Comparison of ENCODE assay signal across 13 cellular contexts in the genomic region with DNA sequence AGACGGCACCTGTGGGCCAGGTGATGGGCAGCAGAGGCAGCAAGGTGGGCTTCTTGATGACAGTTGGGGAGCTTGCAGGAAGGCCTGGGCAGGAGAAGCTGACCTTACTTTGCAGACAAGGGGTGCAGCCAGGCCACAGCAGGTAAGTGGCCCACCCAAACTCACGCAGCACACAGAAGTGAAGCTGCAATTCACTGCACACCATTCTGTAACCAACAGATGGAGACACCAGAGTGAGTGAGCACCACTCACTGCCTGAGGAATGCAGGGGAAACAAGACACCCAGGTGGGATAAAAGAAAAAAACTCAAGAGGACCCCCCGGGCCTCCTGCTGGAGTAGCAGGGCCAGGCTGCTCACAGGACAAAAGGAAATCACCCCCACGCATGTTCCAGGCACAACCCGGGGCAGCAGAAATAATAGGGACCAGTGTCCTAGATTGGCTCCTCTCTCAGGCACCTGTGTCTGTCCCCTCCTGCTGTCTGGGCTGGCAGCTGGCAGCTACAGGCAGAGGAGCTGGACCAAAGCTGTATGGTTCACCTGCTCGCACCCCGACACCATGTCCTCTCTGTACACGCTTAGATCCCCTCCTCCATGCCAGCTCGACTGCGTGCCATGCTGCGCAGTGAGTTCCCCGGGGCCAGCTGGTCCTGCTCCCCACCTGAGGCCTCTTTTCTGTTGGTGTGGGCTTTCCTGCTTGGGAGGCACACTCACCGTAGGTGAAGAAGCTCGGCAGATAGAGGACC. TPM values are rescaled to one million over a fixed set of nuclear protein-coding genes. Genes with fewer than 3 reads are reported as not detected.
DNase-seq lines count a peak whose midpoint lies in the region; ATAC-seq and TF ChIP-seq lines count a peak whose summit lies in the region.
"Had no signal": no experiment of that assay in that cellular context is flagged by ENCODE, and none has a peak within 500 bp of the region (broad histone marks: within the 10 kb centered on the region; RNA-seq: fewer than 3 reads in every experiment).

No MANE protein-coding gene starts in this region.

- peaks cover 58% of the 10 kb centered on the region for H4K20me1 ChIP-seq in PC-3 (ENCODE audit: low read length)

- TF ChIP-seq POLR2A in uterus (IDR thresholded peaks at IDR 0.05): no peak

- no peak overlapping the region for H2AFZ ChIP-seq in PC-3 (ENCODE audit: low read length)

- H3F3A ChIP-seq in PC-3 (ENCODE audit: low read length, unreplicated experiment): no peaks in the 10 kb centered on the region

- H3K36me3 ChIP-seq in Caco-2 (ENCODE audit: control insufficient read depth, insufficient read depth, low read length) (peaks cover 4% of the 10 kb centered on the region), PC-3 (ENCODE audit: low read depth, low read length) (peaks cover 36% of the 10 kb centered on the region), uterus (no peaks in the 10 kb centered on the region)

- TF ChIP-seq CTCF in AG10803 (conservative IDR thresholded peaks at IDR 0.05; ENCODE audit: low read length) (0 out of 2 replicates have a peak, but pooled peaks have one; percentile 19), Caco-2 (IDR thresholded peaks at IDR 0.05; ENCODE audit: insufficient read depth in 1 of 2, low read depth in 1 of 2, low read length in 1 of 2, severe bottlenecking in 1 of 2, unreplicated experiment in 1 of 2) (no peak), PC-3 (conservative IDR thresholded peaks at IDR 0.05; ENCODE audit: low read depth, low read length) (peak; percentile 24; the same call in 1 of the 2 replicates), uterus (IDR thresholded peaks at IDR 0.05) (no peak)

- peak overlapping the region; percentile 9 for H3K27ac Mint-ChIP-seq in Caco-2 (ENCODE audit: unreplicated experiment)

- CTCF ChIA-PET in Caco-2 (lab: Charles Lee): interaction anchor here (2.2 kb wide), 1 partner anchor 37 kb away, joined by 7 read pairs; no protein-coding TSS in a partner anchor
- CTCF ChIA-PET in PC-3 (lab: Charles Lee): interaction anchor here (0.6 to 0.8 kb wide), 2 partner anchors 37 to 47 kb away, joined by 3 read pairs; no protein-coding TSS in a partner anchor

- H3K27me3 Mint-ChIP-seq in Caco-2 (ENCODE audit: insufficient read depth, unreplicated experiment): no peaks in the 10 kb centered on the region

- H3K4me1 ChIP-seq in Caco-2 (peaks cover 6% of the 10 kb centered on the region; the same call in 1 of the 2 replicates), PC-3 (ENCODE audit: insufficient read depth, low read length) (peaks cover 16% of the 10 kb centered on the region; the same call in 1 of the 2 replicates), uterus (peaks cover 5 to 8% of the 10 kb centered on the region in 2 donors)

- H3K27ac ChIP-seq in PC-3 (ENCODE audit: low read length) (no peak overlapping the region), uterus (peak overlapping the region in 1 of 2 donors; percentile 74)

- H3K4me3 ChIP-seq in AG10803 (ENCODE audit: low read length) (no peak overlapping the region), Caco-2 (ENCODE audit: low read depth, low read length) (no peak overlapping the region), PC-3 (ENCODE audit: low read length) (no peak overlapping the region), uterus (no peak overlapping the region)
- H3K4me3 ChIP-seq: transverse colon had no signal

- H3K79me2 ChIP-seq in PC-3 (ENCODE audit: low read length): peaks cover 76% of the 10 kb centered on the region

- BruUV-seq in Caco-2 (replicated peaks; lab: Mats Ljungman, UMichigan) (no TSS peak), PC-3 (replicated peaks; lab: Mats Ljungman, UMichigan) (no TSS peak)

- H3K9me3 ChIP-seq in Caco-2 (no peaks in the 10 kb centered on the region), PC-3 (ENCODE audit: low read length) (no peaks in the 10 kb centered on the region), uterus (no peaks in the 10 kb centered on the region)
- H3K9me3 ChIP-seq: transverse colon had no signal

- POLR2A ChIA-PET in Caco-2 (lab: Charles Lee) (no interaction called here), PC-3 (lab: Charles Lee; ENCODE audit: unreplicated experiment) (no interaction called here)

- H3K36me3 Mint-ChIP-seq in Caco-2 (ENCODE audit: insufficient read depth, unreplicated experiment): peaks cover 37% of the 10 kb centered on the region

- no peak for ATAC-seq in PC-3
- ATAC-seq: activated CD4-positive, CD25-positive, alpha-beta regulatory T cell treated with anti-CD3 and anti-CD28 coated beads, Interleukin-2, amount 50 U/mL, for 24 hours had no signal

- no peaks in the 10 kb centered on the region for H3K4me1 Mint-ChIP-seq in Caco-2 (ENCODE audit: low read depth, unreplicated experiment)

- no peak overlapping the region for H3K4me3 Mint-ChIP-seq in Caco-2 (ENCODE audit: unreplicated experiment)

- DNase-seq in AG10803 (ENCODE audit: low read depth): no peak
- no peak for DNase-seq in Caco-2
- no peak for DNase-seq in PC-3
- peak; percentile 67 for DNase-seq in left kidney (ENCODE audit: low read depth, low spot score)
- DNase-seq in NCI-H146 treated with DMSO at 0.1 percent for 48 hours (lab: John Stamatoyannopoulos, UW; ENCODE audit: unreplicated experiment): no peak
- DNase-seq in uterus: no peak
- no peak for DNase-seq in ureter (ENCODE audit: low spot score)
- no peak for DNase-seq in central memory CD4-positive, alpha-beta T cell
- DNase-seq: activated naive CD4-positive, alpha-beta T cell treated with anti-CD3 and anti-CD28 coated beads, Interleukin-2, amount 50 U/mL, for 16 hours; GOT3; transverse colon had no signal

- no peak overlapping the region for H3K4me2 ChIP-seq in PC-3 (ENCODE audit: low read length)

- intact Hi-C loops in Caco-2 (cut with micrococcal nuclease; ENCODE audit: unreplicated experiment): no loop called here
- intact Hi-C loops in PC-3 (cut with micrococcal nuclease): loop anchor here (10.0 kb wide), 1 partner anchor 96 kb away; a partner anchor contains a TSS
- intact Hi-C loops in uterus (cut with DNase I; ENCODE audit: low total_unique reads): no loop called here

- H3K9me3 Mint-ChIP-seq in Caco-2 (ENCODE audit: unreplicated experiment): no peaks in the 10 kb centered on the region

- H3K9me2 ChIP-seq in PC-3 (replicated peaks; ENCODE audit: low read length): no peaks in the 10 kb centered on the region

- H3K27me3 ChIP-seq in Caco-2 (replicated peaks; ENCODE audit: control insufficient read depth, insufficient read depth, low read length) (no peaks in the 10 kb centered on the region), PC-3 (ENCODE audit: low read length) (no peaks in the 10 kb centered on the region), uterus (no peaks in the 10 kb centered on the region)
- H3K27me3 ChIP-seq: transverse colon had no signal

- no peak overlapping the region for H3K9ac ChIP-seq in PC-3 (ENCODE audit: low read length)

RNA-seq across cellular contexts. Expression of a gene that starts 4.9 kb away (rescaled TPM):
- total RNA-seq in Caco-2 (2022): 170 and 178 TPM in 2 replicates
- total RNA-seq in PC-3 (2014; rRNA removed): 253 and 264 TPM in 2 replicates
- total RNA-seq in uterus: 100 to 1,000 TPM; 111 to 172 (median 146) TPM
- 170 TPM for total RNA-seq in ureter

RNA-seq across cellular contexts. Expression of a gene that starts 24.4 kb away (rescaled TPM):
- total RNA-seq in Caco-2 (2022) (not detected in 2 replicates), PC-3 (2014; rRNA removed) (0.35 and 0.44 TPM in 2 replicates), uterus (10 to 100 TPM in 3 of 4 donors, under 1 TPM in 1; 0.51 to 27.6 (median 11.5) TPM), ureter (32.0 TPM)
- total RNA-seq: Daoy had no signal

RNA-seq across cellular contexts. Expression of a gene that starts 26.5 kb away (rescaled TPM):
- total RNA-seq in Caco-2 (2022) (not detected in 2 replicates), PC-3 (2014; rRNA removed) (0.07 TPM in 1 of 2 replicates, not detected in the other), uterus (10 to 100 TPM in 1 of 4 donors, 1 to 10 TPM in 3; 1.2 to 32.4 (median 6.7) TPM), ureter (15.4 TPM)

Comparison
In these comparisons a context has a peak if more than half of its experiments do, and no peak if none do; other contexts are left out.
1. CTCF ChIP-seq: peak in AG10803 (single experiment) and PC-3 (single experiment); none in Caco-2 (0 of 2) and uterus (0 of 4).